Comparison of ENCODE assay signal across 1 cellular context in genomic region chr9:132965478-132965877, GRCh38.
TF ChIP-seq lines count a peak whose summit lies in the region.

No MANE protein-coding gene starts in this region.

TF ChIP-seq in K562, 482 proteins besides CTCF, POLR2A, EP300 and RAD21 (continued from another document and continues in another):
- TF ChIP-seq, protein P1, sequence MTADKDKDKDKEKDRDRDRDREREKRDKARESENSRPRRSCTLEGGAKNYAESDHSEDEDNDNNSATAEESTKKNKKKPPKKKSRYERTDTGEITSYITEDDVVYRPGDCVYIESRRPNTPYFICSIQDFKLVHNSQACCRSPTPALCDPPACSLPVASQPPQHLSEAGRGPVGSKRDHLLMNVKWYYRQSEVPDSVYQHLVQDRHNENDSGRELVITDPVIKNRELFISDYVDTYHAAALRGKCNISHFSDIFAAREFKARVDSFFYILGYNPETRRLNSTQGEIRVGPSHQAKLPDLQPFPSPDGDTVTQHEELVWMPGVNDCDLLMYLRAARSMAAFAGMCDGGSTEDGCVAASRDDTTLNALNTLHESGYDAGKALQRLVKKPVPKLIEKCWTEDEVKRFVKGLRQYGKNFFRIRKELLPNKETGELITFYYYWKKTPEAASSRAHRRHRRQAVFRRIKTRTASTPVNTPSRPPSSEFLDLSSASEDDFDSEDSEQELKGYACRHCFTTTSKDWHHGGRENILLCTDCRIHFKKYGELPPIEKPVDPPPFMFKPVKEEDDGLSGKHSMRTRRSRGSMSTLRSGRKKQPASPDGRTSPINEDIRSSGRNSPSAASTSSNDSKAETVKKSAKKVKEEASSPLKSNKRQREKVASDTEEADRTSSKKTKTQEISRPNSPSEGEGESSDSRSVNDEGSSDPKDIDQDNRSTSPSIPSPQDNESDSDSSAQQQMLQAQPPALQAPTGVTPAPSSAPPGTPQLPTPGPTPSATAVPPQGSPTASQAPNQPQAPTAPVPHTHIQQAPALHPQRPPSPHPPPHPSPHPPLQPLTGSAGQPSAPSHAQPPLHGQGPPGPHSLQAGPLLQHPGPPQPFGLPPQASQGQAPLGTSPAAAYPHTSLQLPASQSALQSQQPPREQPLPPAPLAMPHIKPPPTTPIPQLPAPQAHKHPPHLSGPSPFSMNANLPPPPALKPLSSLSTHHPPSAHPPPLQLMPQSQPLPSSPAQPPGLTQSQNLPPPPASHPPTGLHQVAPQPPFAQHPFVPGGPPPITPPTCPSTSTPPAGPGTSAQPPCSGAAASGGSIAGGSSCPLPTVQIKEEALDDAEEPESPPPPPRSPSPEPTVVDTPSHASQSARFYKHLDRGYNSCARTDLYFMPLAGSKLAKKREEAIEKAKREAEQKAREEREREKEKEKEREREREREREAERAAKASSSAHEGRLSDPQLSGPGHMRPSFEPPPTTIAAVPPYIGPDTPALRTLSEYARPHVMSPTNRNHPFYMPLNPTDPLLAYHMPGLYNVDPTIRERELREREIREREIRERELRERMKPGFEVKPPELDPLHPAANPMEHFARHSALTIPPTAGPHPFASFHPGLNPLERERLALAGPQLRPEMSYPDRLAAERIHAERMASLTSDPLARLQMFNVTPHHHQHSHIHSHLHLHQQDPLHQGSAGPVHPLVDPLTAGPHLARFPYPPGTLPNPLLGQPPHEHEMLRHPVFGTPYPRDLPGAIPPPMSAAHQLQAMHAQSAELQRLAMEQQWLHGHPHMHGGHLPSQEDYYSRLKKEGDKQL (CRISPR knock-in tag; IDR thresholded peaks at IDR 0.05; ENCODE audit: borderline replicate concordance): no peak
- TF ChIP-seq, protein P2, sequence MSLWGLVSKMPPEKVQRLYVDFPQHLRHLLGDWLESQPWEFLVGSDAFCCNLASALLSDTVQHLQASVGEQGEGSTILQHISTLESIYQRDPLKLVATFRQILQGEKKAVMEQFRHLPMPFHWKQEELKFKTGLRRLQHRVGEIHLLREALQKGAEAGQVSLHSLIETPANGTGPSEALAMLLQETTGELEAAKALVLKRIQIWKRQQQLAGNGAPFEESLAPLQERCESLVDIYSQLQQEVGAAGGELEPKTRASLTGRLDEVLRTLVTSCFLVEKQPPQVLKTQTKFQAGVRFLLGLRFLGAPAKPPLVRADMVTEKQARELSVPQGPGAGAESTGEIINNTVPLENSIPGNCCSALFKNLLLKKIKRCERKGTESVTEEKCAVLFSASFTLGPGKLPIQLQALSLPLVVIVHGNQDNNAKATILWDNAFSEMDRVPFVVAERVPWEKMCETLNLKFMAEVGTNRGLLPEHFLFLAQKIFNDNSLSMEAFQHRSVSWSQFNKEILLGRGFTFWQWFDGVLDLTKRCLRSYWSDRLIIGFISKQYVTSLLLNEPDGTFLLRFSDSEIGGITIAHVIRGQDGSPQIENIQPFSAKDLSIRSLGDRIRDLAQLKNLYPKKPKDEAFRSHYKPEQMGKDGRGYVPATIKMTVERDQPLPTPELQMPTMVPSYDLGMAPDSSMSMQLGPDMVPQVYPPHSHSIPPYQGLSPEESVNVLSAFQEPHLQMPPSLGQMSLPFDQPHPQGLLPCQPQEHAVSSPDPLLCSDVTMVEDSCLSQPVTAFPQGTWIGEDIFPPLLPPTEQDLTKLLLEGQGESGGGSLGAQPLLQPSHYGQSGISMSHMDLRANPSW (CRISPR knock-in tag; IDR thresholded peaks at IDR 0.05): no peak
- TF ChIP-seq ZFP91 (CRISPR knock-in tag; IDR thresholded peaks at IDR 0.05) (no peak), HDGF (IDR thresholded peaks at IDR 0.05) (no peak), MEIS2 (IDR thresholded peaks at IDR 0.05; ENCODE audit: partially characterized antibody) (no peak), KAT7 (CRISPR knock-in tag; IDR thresholded peaks at IDR 0.05; ENCODE audit: borderline replicate concordance) (no peak), SMARCB1 (IDR thresholded peaks at IDR 0.05; ENCODE audit: insufficient read length, low read depth) (no peak), ZNF609 (CRISPR knock-in tag; IDR thresholded peaks at IDR 0.05; ENCODE audit: borderline replicate concordance) (no peak), FOXK2 (conservative IDR thresholded peaks at IDR 0.05 in 1 of 2, IDR thresholded peaks at IDR 0.05 in 1 of 2; ENCODE audit: low read depth in 2 of 2) (no peak), KDM4B (IDR thresholded peaks at IDR 0.05; ENCODE audit: borderline replicate concordance in 2 of 2, low read depth in 1 of 2) (no peak), ZNF561 (CRISPR knock-in tag; conservative IDR thresholded peaks at IDR 0.05) (no peak), CBX8 (IDR thresholded peaks at IDR 0.05; ENCODE audit: borderline replicate concordance, extremely low read depth, low read depth, low read length, poor library complexity, severe bottlenecking) (no peak)
- TF ChIP-seq, protein P3, sequence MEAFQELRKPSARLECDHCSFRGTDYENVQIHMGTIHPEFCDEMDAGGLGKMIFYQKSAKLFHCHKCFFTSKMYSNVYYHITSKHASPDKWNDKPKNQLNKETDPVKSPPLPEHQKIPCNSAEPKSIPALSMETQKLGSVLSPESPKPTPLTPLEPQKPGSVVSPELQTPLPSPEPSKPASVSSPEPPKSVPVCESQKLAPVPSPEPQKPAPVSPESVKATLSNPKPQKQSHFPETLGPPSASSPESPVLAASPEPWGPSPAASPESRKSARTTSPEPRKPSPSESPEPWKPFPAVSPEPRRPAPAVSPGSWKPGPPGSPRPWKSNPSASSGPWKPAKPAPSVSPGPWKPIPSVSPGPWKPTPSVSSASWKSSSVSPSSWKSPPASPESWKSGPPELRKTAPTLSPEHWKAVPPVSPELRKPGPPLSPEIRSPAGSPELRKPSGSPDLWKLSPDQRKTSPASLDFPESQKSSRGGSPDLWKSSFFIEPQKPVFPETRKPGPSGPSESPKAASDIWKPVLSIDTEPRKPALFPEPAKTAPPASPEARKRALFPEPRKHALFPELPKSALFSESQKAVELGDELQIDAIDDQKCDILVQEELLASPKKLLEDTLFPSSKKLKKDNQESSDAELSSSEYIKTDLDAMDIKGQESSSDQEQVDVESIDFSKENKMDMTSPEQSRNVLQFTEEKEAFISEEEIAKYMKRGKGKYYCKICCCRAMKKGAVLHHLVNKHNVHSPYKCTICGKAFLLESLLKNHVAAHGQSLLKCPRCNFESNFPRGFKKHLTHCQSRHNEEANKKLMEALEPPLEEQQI (IDR thresholded peaks at IDR 0.05): no peak
- TF ChIP-seq, protein P4, sequence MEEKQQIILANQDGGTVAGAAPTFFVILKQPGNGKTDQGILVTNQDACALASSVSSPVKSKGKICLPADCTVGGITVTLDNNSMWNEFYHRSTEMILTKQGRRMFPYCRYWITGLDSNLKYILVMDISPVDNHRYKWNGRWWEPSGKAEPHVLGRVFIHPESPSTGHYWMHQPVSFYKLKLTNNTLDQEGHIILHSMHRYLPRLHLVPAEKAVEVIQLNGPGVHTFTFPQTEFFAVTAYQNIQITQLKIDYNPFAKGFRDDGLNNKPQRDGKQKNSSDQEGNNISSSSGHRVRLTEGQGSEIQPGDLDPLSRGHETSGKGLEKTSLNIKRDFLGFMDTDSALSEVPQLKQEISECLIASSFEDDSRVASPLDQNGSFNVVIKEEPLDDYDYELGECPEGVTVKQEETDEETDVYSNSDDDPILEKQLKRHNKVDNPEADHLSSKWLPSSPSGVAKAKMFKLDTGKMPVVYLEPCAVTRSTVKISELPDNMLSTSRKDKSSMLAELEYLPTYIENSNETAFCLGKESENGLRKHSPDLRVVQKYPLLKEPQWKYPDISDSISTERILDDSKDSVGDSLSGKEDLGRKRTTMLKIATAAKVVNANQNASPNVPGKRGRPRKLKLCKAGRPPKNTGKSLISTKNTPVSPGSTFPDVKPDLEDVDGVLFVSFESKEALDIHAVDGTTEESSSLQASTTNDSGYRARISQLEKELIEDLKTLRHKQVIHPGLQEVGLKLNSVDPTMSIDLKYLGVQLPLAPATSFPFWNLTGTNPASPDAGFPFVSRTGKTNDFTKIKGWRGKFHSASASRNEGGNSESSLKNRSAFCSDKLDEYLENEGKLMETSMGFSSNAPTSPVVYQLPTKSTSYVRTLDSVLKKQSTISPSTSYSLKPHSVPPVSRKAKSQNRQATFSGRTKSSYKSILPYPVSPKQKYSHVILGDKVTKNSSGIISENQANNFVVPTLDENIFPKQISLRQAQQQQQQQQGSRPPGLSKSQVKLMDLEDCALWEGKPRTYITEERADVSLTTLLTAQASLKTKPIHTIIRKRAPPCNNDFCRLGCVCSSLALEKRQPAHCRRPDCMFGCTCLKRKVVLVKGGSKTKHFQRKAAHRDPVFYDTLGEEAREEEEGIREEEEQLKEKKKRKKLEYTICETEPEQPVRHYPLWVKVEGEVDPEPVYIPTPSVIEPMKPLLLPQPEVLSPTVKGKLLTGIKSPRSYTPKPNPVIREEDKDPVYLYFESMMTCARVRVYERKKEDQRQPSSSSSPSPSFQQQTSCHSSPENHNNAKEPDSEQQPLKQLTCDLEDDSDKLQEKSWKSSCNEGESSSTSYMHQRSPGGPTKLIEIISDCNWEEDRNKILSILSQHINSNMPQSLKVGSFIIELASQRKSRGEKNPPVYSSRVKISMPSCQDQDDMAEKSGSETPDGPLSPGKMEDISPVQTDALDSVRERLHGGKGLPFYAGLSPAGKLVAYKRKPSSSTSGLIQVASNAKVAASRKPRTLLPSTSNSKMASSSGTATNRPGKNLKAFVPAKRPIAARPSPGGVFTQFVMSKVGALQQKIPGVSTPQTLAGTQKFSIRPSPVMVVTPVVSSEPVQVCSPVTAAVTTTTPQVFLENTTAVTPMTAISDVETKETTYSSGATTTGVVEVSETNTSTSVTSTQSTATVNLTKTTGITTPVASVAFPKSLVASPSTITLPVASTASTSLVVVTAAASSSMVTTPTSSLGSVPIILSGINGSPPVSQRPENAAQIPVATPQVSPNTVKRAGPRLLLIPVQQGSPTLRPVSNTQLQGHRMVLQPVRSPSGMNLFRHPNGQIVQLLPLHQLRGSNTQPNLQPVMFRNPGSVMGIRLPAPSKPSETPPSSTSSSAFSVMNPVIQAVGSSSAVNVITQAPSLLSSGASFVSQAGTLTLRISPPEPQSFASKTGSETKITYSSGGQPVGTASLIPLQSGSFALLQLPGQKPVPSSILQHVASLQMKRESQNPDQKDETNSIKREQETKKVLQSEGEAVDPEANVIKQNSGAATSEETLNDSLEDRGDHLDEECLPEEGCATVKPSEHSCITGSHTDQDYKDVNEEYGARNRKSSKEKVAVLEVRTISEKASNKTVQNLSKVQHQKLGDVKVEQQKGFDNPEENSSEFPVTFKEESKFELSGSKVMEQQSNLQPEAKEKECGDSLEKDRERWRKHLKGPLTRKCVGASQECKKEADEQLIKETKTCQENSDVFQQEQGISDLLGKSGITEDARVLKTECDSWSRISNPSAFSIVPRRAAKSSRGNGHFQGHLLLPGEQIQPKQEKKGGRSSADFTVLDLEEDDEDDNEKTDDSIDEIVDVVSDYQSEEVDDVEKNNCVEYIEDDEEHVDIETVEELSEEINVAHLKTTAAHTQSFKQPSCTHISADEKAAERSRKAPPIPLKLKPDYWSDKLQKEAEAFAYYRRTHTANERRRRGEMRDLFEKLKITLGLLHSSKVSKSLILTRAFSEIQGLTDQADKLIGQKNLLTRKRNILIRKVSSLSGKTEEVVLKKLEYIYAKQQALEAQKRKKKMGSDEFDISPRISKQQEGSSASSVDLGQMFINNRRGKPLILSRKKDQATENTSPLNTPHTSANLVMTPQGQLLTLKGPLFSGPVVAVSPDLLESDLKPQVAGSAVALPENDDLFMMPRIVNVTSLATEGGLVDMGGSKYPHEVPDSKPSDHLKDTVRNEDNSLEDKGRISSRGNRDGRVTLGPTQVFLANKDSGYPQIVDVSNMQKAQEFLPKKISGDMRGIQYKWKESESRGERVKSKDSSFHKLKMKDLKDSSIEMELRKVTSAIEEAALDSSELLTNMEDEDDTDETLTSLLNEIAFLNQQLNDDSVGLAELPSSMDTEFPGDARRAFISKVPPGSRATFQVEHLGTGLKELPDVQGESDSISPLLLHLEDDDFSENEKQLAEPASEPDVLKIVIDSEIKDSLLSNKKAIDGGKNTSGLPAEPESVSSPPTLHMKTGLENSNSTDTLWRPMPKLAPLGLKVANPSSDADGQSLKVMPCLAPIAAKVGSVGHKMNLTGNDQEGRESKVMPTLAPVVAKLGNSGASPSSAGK (IDR thresholded peaks at IDR 0.05): no peak
- TF ChIP-seq, protein P5, sequence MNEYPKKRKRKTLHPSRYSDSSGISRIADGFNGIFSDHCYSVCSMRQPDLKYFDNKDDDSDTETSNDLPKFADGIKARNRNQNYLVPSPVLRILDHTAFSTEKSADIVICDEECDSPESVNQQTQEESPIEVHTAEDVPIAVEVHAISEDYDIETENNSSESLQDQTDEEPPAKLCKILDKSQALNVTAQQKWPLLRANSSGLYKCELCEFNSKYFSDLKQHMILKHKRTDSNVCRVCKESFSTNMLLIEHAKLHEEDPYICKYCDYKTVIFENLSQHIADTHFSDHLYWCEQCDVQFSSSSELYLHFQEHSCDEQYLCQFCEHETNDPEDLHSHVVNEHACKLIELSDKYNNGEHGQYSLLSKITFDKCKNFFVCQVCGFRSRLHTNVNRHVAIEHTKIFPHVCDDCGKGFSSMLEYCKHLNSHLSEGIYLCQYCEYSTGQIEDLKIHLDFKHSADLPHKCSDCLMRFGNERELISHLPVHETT (CRISPR knock-in tag; conservative IDR thresholded peaks at IDR 0.05 in 1 of 2, IDR thresholded peaks at IDR 0.05 in 1 of 2): no peak
